19 cellular contexts compared by ENCODE assay signal in genomic region chr19:40862333-40862732, GRCh38. TPM values are rescaled to one million over a fixed set of nuclear protein-coding genes. Genes with fewer than 3 reads are reported as not detected.
A peak's percentile ranks its signal among the peaks of the same experiment; 100 is the strongest.
DNase-seq lines count a peak whose midpoint lies in the region; ATAC-seq and TF ChIP-seq lines count a peak whose summit lies in the region.
"Had no signal": no experiment of that assay in that cellular context is flagged by ENCODE, and none has a peak within 500 bp of the region (broad histone marks: within the 10 kb centered on the region; RNA-seq: fewer than 3 reads in every experiment).

No MANE protein-coding gene starts in this region.

- H3K4me1 Mint-ChIP-seq in Calu3 (ENCODE audit: low read depth, unreplicated experiment) (peaks cover 27% of the 10 kb centered on the region), endodermal cell (no peaks in the 10 kb centered on the region)
- H3K4me1 Mint-ChIP-seq in stimulated activated effector memory CD8-positive, alpha-beta T cell treated with anti-CD3 and anti-CD28 coated beads, Interleukin-12 subunit alpha, Interleukin-12 subunit beta, amount 100 ng/mL, for 72 hours, result no peaks in the 10 kb centered on the region
- H3K4me1 Mint-ChIP-seq: GM23338 had no signal

- H3K27me3 ChIP-seq in HL-60 (ENCODE audit: insufficient read depth, poor library complexity, severe bottlenecking), result no peaks in the 10 kb centered on the region
- peaks cover 4% of the 10 kb centered on the region for H3K27me3 ChIP-seq in endodermal cell (ENCODE audit: control insufficient read depth, insufficient read depth, low read length, poor library complexity, severe bottlenecking)
- H3K27me3 ChIP-seq in subcutaneous abdominal adipose tissue (ENCODE audit: control insufficient read depth in 5 of 5, insufficient read depth in 4 of 5, low read length in 5 of 5), result no peaks in the 10 kb centered on the region

- H3K4me3 ChIP-seq in HL-60 (replicated peaks; ENCODE audit: insufficient read depth, low read length) (no peak overlapping the region), endodermal cell (ENCODE audit: low read length) (no peak overlapping the region), subcutaneous abdominal adipose tissue (ENCODE audit: low read depth in 1 of 5, low read length in 5 of 5) (no peak overlapping the region)
- H3K4me3 ChIP-seq: GM23338, MG63, SJCRH30 had no signal

- WGBS in endodermal cell (ENCODE audit: insufficient coverage in 1 of 2, insufficient read length in 1 of 2), 2 experiments, result 94% methylated on average over 2 of the region's 3 CpGs; no CpG with 5 or more reads in 1 of the 2 experiments

- no TSS peak for BruUV-seq in Calu3 (replicated peaks; lab: Mats Ljungman, UMichigan)

- H3K9me3 ChIP-seq in endodermal cell (ENCODE audit: control insufficient read depth, low read length), result no peaks in the 10 kb centered on the region
- no peaks in the 10 kb centered on the region for H3K9me3 ChIP-seq in subcutaneous abdominal adipose tissue (ENCODE audit: control insufficient read depth in 5 of 5, low read length in 5 of 5)
- H3K9me3 ChIP-seq: BE2C, MG63, SJCRH30 had no signal

- H3K36me3 Mint-ChIP-seq in Calu3 (ENCODE audit: insufficient read depth, unreplicated experiment) (no peaks in the 10 kb centered on the region), endodermal cell (ENCODE audit: low read depth) (no peaks in the 10 kb centered on the region)
- H3K36me3 Mint-ChIP-seq in stimulated activated effector memory CD8-positive, alpha-beta T cell treated with anti-CD3 and anti-CD28 coated beads, Interleukin-12 subunit alpha, Interleukin-12 subunit beta, amount 100 ng/mL, for 72 hours, result no peaks in the 10 kb centered on the region
- H3K36me3 Mint-ChIP-seq: CD8-positive, alpha-beta T cell had no signal

- H3K9me3 Mint-ChIP-seq in Calu3 (ENCODE audit: low read depth, unreplicated experiment) (no peaks in the 10 kb centered on the region), endodermal cell (no peaks in the 10 kb centered on the region)
- no peaks in the 10 kb centered on the region for H3K9me3 Mint-ChIP-seq in stimulated activated effector memory CD8-positive, alpha-beta T cell treated with anti-CD3 and anti-CD28 coated beads, Interleukin-12 subunit alpha, Interleukin-12 subunit beta, amount 100 ng/mL, for 72 hours
- H3K9me3 Mint-ChIP-seq: CD8-positive, alpha-beta T cell; GM23338 had no signal

- H3K36me3 ChIP-seq in endodermal cell (ENCODE audit: control insufficient read depth, insufficient read depth, low read length) (no peaks in the 10 kb centered on the region), subcutaneous abdominal adipose tissue (ENCODE audit: control insufficient read depth in 5 of 5, insufficient read depth in 5 of 5, low read length in 5 of 5) (no peaks in the 10 kb centered on the region)
- H3K36me3 ChIP-seq: BE2C, MG63, SJCRH30 had no signal

- H3K4me1 ChIP-seq in endodermal cell (ENCODE audit: control insufficient read depth, insufficient read depth, low read length) (no peaks in the 10 kb centered on the region), subcutaneous abdominal adipose tissue (ENCODE audit: control insufficient read depth in 5 of 5, insufficient read depth in 5 of 5, low read length in 5 of 5) (peaks cover 0 to 9% (median 0%) of the 10 kb centered on the region in 5 donors)
- H3K4me1 ChIP-seq: BE2C, SJCRH30 had no signal

- H3K27ac Mint-ChIP-seq in Calu3 (ENCODE audit: unreplicated experiment) (peak overlapping the region; percentile 47), endodermal cell (no peak overlapping the region)
- no peak overlapping the region for H3K27ac Mint-ChIP-seq in stimulated activated effector memory CD8-positive, alpha-beta T cell treated with anti-CD3 and anti-CD28 coated beads, Interleukin-12 subunit alpha, Interleukin-12 subunit beta, amount 100 ng/mL, for 72 hours
- H3K27ac Mint-ChIP-seq: CD8-positive, alpha-beta T cell; GM23338 had no signal

- H3K4me3 Mint-ChIP-seq in Calu3 (ENCODE audit: low read depth, unreplicated experiment) (no peak overlapping the region), endodermal cell (no peak overlapping the region)
- H3K4me3 Mint-ChIP-seq in stimulated activated effector memory CD8-positive, alpha-beta T cell treated with anti-CD3 and anti-CD28 coated beads, Interleukin-12 subunit alpha, Interleukin-12 subunit beta, amount 100 ng/mL, for 72 hours, result no peak overlapping the region
- H3K4me3 Mint-ChIP-seq: CD8-positive, alpha-beta T cell; GM23338 had no signal

- CTCF ChIA-PET in Calu3 (lab: Charles Lee), result interaction anchor here (0.7 to 1.2 kb wide), 2 partner anchors 13 to 442 kb away, joined by 3 to 7 read pairs; no protein-coding TSS in a partner anchor

- H3K27ac ChIP-seq in HL-60 (replicated peaks) (peak overlapping the region; percentile 50), endodermal cell (ENCODE audit: low read depth, low read length) (no peak overlapping the region), subcutaneous abdominal adipose tissue (ENCODE audit: low read depth, low read length) (peak overlapping the region; percentile 69)
- H3K27ac ChIP-seq: SJCRH30 had no signal

- TF ChIP-seq CTCF in Calu3 (IDR thresholded peaks at IDR 0.05; ENCODE audit: unreplicated experiment) (peak; percentile 33), HL-60 (IDR thresholded peaks at IDR 0.05; ENCODE audit: insufficient read depth, low read length) (no peak), endodermal cell (conservative IDR thresholded peaks at IDR 0.05) (peak; percentile 46)

- no peak overlapping the region for H3K9ac ChIP-seq in endodermal cell (ENCODE audit: extremely low read depth, low read length, poor library complexity, severe bottlenecking)
- H3K9ac ChIP-seq in subcutaneous abdominal adipose tissue (ENCODE audit: low read length in 5 of 5), result no peak overlapping the region

- ATAC-seq in stimulated activated effector memory CD8-positive, alpha-beta T cell treated with anti-CD3 and anti-CD28 coated beads, Interleukin-12 subunit alpha, Interleukin-12 subunit beta, amount 100 ng/mL, for 72 hours, result no peak
- ATAC-seq: CD8-positive, alpha-beta T cell; GM23338 had no signal

- DNase-seq in Calu3 (peak; percentile 23), HL-60 (ENCODE audit: low read depth in 1 of 2, low spot score in 1 of 2) (no peak), endodermal cell (no peak), nucleus accumbens (lab: John Stamatoyannopoulos, UW) (no peak), NCI-H524 (lab: John Stamatoyannopoulos, UW) (no peak)
- DNase-seq in stimulated activated CD4-positive, alpha-beta T cell treated with anti-CD3 and anti-CD28 coated beads, Interleukin-4, amount 100 ng/mL, for 24 hours, result no peak
- no peak for DNase-seq in stimulated activated effector memory CD8-positive, alpha-beta T cell treated with anti-CD3 and anti-CD28 coated beads, Interleukin-12 subunit alpha, Interleukin-12 subunit beta, amount 100 ng/mL, for 72 hours (ENCODE audit: low spot score in 2 of 2)
- DNase-seq: BE2C; DMS79; Karpas-422; MG63; NCI-H1105 treated with DMSO at 0.1 percent for 48 hours; NCI-H187; NCI-H446; NK-92 treated with Interleukin-12 subunit alpha and Interleukin-12 subunit beta, amount 100 ng/mL, for 24 hours; SJCRH30 had no signal

- H3K27me3 Mint-ChIP-seq in Calu3 (ENCODE audit: unreplicated experiment), result no peaks in the 10 kb centered on the region
- H3K27me3 Mint-ChIP-seq in endodermal cell (ENCODE audit: insufficient read depth), result peaks cover 50% of the 10 kb centered on the region

- intact Hi-C loops in Calu3 (cut with micrococcal nuclease; ENCODE audit: unreplicated experiment), result no loop called here

RNA-seq across cellular contexts. Expression of gene CYP2A6, which starts 12.1 kb away (rescaled TPM):
- total RNA-seq in Calu3 (2022), result not detected in 2 replicates
- total RNA-seq in endodermal cell, result not detected
- polyA plus RNA-seq in endodermal cell (2013, experiment 1 of 2), result not detected
- polyA plus RNA-seq in endodermal cell (2013, experiment 2 of 2), result not detected
- total RNA-seq: CD8-positive, alpha-beta T cell; GM23338; SJCRH30 had no signal

RNA-seq across cellular contexts. Expression of gene CYP2A7, which starts 19.7 kb away (rescaled TPM):
- total RNA-seq in Calu3 (2022), result not detected in 2 replicates
- total RNA-seq in endodermal cell, result not detected
- polyA plus RNA-seq in endodermal cell (2013, experiment 1 of 2), result not detected
- polyA plus RNA-seq in endodermal cell (2013, experiment 2 of 2), result not detected
- total RNA-seq: CD8-positive, alpha-beta T cell; GM23338; SJCRH30 had no signal
- polyA plus RNA-seq: GM23338 had no signal
